In genomic region chr21:42056468-42056867, GRCh38 we compare ENCODE assay signal across 12 cellular contexts. TPM values are rescaled to one million over a fixed set of nuclear protein-coding genes. Genes with fewer than 3 reads are reported as not detected.
A peak's percentile ranks its signal among the peaks of the same experiment; 100 is the strongest.
DNase-seq lines count a peak whose midpoint lies in the region; TF ChIP-seq lines count a peak whose summit lies in the region.
"Had no signal": no experiment of that assay in that cellular context is flagged by ENCODE, and none has a peak within 500 bp of the region (broad histone marks: within the 10 kb centered on the region; RNA-seq: fewer than 3 reads in every experiment).

No MANE protein-coding gene starts in this region.

- H3K9me3 Mint-ChIP-seq in Calu3 (ENCODE audit: low read depth, unreplicated experiment), result peaks cover 3% of the 10 kb centered on the region

- TF ChIP-seq CTCF in Calu3 (IDR thresholded peaks at IDR 0.05; ENCODE audit: unreplicated experiment) (no peak), mammary epithelial cell (conservative IDR thresholded peaks at IDR 0.05 in 1 of 2, IDR thresholded peaks at IDR 0.05 in 1 of 2; ENCODE audit: extremely low read depth in 1 of 2, insufficient read depth in 1 of 2, low read depth in 1 of 2, low read length in 2 of 2) (no peak), prostate gland (IDR thresholded peaks at IDR 0.05) (no peak)

- no peak for DNase-seq in Calu3
- DNase-seq in NCI-H187 treated with DMSO at 0.1 percent for 48 hours (lab: John Stamatoyannopoulos, UW), result peak; percentile 77
- DNase-seq in mammary epithelial cell, result no peak
- DNase-seq in prostate gland (ENCODE audit: low spot score), result peak; percentile 47
- DNase-seq in pons (ENCODE audit: low spot score), result no peak
- no peak for DNase-seq in dermis blood vessel endothelial cell
- no peak for DNase-seq in GF-D8 (lab: John Stamatoyannopoulos, UW)
- no peak for DNase-seq in activated T-cell treated with anti-CD3 and anti-CD28 coated beads, Interleukin-2, amount 50 U/mL, for 48 hours
- DNase-seq: central memory CD4-positive, alpha-beta T cell; gastrocnemius medialis; KBM-7; T-helper 9 cell had no signal

- no peaks in the 10 kb centered on the region for H4K20me1 ChIP-seq in mammary epithelial cell (ENCODE audit: insufficient read depth, low read length)

- TF ChIP-seq POLR2A in prostate gland (IDR thresholded peaks at IDR 0.05), result no peak

- H3K27me3 Mint-ChIP-seq in Calu3 (ENCODE audit: unreplicated experiment), result peaks cover 19% of the 10 kb centered on the region

- H3K4me3 ChIP-seq in mammary epithelial cell (replicated peaks in 1 of 3; ENCODE audit: insufficient read depth in 1 of 3, low read depth in 2 of 3, low read length in 3 of 3) (no peak overlapping the region), prostate gland (peak overlapping the region in 1 of 2 donors; percentile 4)
- H3K4me3 ChIP-seq: gastrocnemius medialis had no signal

- H3K9me3 ChIP-seq in mammary epithelial cell (replicated peaks; ENCODE audit: insufficient read depth, low read length) (no peaks in the 10 kb centered on the region), prostate gland (no peaks in the 10 kb centered on the region)
- H3K9me3 ChIP-seq: gastrocnemius medialis had no signal

- dilution Hi-C loops in mammary epithelial cell (cut with HindIII; ENCODE audit: low sequenced_read_pairs), result no loop called here

- peak overlapping the region; percentile 31 for H2AFZ ChIP-seq in mammary epithelial cell (ENCODE audit: low read depth, low read length)

- no peak overlapping the region for H3K9ac ChIP-seq in mammary epithelial cell (ENCODE audit: insufficient read depth, low read length)

- BruUV-seq in Calu3 (replicated peaks; lab: Mats Ljungman, UMichigan) (no TSS peak), mammary epithelial cell (replicated peaks; lab: Mats Ljungman, UMichigan) (no TSS peak)

- in situ Hi-C loops in mammary epithelial cell (cut with MboI; ENCODE audit: low sequenced_read_pairs in 2 of 2), result no loop called here

- peaks cover 21% of the 10 kb centered on the region for H3K4me1 Mint-ChIP-seq in Calu3 (ENCODE audit: low read depth, unreplicated experiment)

- H3K36me3 ChIP-seq in mammary epithelial cell (ENCODE audit: insufficient read depth, low read length), result no peaks in the 10 kb centered on the region
- H3K36me3 ChIP-seq in prostate gland, result no peaks in the 10 kb centered on the region
- H3K36me3 ChIP-seq: gastrocnemius medialis had no signal

- H3K79me2 ChIP-seq in mammary epithelial cell (ENCODE audit: insufficient read depth, low read length), result no peaks in the 10 kb centered on the region

- H3K4me2 ChIP-seq in mammary epithelial cell (ENCODE audit: insufficient read depth, low read depth, low read length), result peak overlapping the region; percentile 49

- H3K27me3 ChIP-seq in mammary epithelial cell (ENCODE audit: insufficient read depth, low read length) (no peaks in the 10 kb centered on the region), prostate gland (replicated peaks; ENCODE audit: insufficient read depth) (no peaks in the 10 kb centered on the region)
- H3K27me3 ChIP-seq: gastrocnemius medialis had no signal

- CTCF ChIA-PET in Calu3 (lab: Charles Lee) (no interaction called here), mammary epithelial cell (lab: Charles Lee; ENCODE audit: low non-redundant PET) (no interaction called here)

- intact Hi-C loops in Calu3 (cut with micrococcal nuclease; ENCODE audit: unreplicated experiment) (no loop called here), mammary epithelial cell (cut with micrococcal nuclease) (no loop called here), prostate gland (cut with DNase I) (no loop called here)

- peak overlapping the region; percentile 48 for H3K27ac Mint-ChIP-seq in Calu3 (ENCODE audit: unreplicated experiment)

- H3K27ac ChIP-seq in mammary epithelial cell (ENCODE audit: insufficient read depth, low read depth, low read length) (no peak overlapping the region), prostate gland (peak overlapping the region; percentile 71 to 84)
- H3K27ac ChIP-seq: gastrocnemius medialis had no signal

- peaks cover 14% of the 10 kb centered on the region for H3K4me1 ChIP-seq in mammary epithelial cell (ENCODE audit: insufficient read depth, low read length)
- peaks cover 16% of the 10 kb centered on the region for H3K4me1 ChIP-seq in prostate gland (replicated peaks)
- H3K4me1 ChIP-seq: gastrocnemius medialis had no signal

- H3K4me3 Mint-ChIP-seq in Calu3 (ENCODE audit: low read depth, unreplicated experiment), result peak overlapping the region; percentile 58

- H3K36me3 Mint-ChIP-seq in Calu3 (ENCODE audit: insufficient read depth, unreplicated experiment), result peaks cover 6% of the 10 kb centered on the region

- WGBS in mammary epithelial cell (ENCODE audit: low coverage, missing lambda C conversion rate), result 74% methylated on average over 10 of the region's 11 CpGs
- WGBS in prostate gland, result 35% methylated on average over 11 of the region's 11 CpGs

RNA-seq across cellular contexts. Expression of gene UMODL1, which starts 14.6 kb away (rescaled TPM):
- total RNA-seq in Calu3 (2022), result 0.22 TPM in 1 of 2 replicates, not detected in the other
- total RNA-seq in mammary epithelial cell, result under 1 TPM in 1 of 2 donors, not detected in 1; under 0.01 TPM
- polyA plus RNA-seq in mammary epithelial cell, result not detected
- not detected for polyA minus RNA-seq in mammary epithelial cell
- total RNA-seq in prostate gland, result under 1 TPM; 0.14 to 0.57 TPM
- total RNA-seq in dermis blood vessel endothelial cell, result not detected in 2 replicates

RNA-seq across cellular contexts. Expression of gene ZBTB21, which starts 46.3 kb away (rescaled TPM):
- total RNA-seq in Calu3 (2022), result 14.5 and 17.3 TPM in 2 replicates
- 10 to 100 TPM; 16.3 to 22.4 TPM for total RNA-seq in mammary epithelial cell
- 6.7 TPM for polyA plus RNA-seq in mammary epithelial cell
- 11.0 TPM for polyA minus RNA-seq in mammary epithelial cell
- 10 to 100 TPM; 12.3 to 13.6 TPM for total RNA-seq in prostate gland
- 5.3 and 6.1 TPM in 2 replicates for total RNA-seq in dermis blood vessel endothelial cell

Comparison
In these comparisons a context has a peak if more than half of its experiments do, and no peak if none do; other contexts are left out.
1. DNase-seq: peak in NCI-H187 treated with DMSO at 0.1 percent for 48 hours (single experiment) and prostate gland (single experiment); none in Calu3 (single experiment), mammary epithelial cell (single experiment), pons (single experiment), dermis blood vessel endothelial cell (single experiment), GF-D8 (single experiment) and activated T-cell treated with anti-CD3 and anti-CD28 coated beads, Interleukin-2, amount 50 U/mL, for 48 hours (0 of 2).